17 cellular contexts compared by ENCODE assay signal in the genomic region with DNA sequence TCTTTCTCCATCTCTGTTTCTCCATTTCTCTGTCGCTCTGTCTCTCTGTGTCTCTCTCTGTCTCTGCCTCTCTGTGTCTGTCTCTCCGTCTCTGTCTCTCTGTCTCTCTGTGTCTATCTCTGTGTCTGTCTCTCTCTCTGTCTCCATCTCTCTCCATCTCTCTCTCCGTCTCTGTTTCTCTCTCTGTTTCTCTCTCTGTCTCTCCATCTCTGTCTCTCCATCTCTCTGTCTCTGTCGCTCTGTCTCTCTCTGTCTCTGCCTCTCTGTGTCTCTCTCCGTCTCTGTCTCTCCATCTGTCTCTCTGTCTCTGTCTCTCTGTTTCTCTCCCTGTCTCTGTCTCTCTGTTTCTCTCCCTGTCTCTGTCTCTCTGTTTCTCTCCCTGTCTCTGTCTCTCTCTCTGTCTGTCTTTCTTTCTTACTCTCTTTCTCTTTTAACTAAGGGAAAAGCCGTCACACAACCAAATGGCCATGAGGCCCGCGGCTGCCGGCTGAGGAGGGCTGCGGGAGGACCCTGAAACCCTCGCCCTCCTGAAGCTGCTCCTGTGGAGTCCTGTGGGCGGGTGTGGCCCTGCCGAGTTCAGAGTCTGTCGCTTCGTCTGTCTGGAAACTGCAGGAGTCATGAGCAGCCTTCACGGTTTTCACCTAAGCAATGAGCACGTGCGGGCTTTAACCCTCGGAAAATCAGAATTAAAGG. TPM values are rescaled to one million over a fixed set of nuclear protein-coding genes. Genes with fewer than 3 reads are reported as not detected.
DNase-seq lines count a peak whose midpoint lies in the region; ATAC-seq, FAIRE-seq and TF ChIP-seq lines count a peak whose summit lies in the region.
"Had no signal": no experiment of that assay in that cellular context is flagged by ENCODE, and none has a peak within 500 bp of the region (broad histone marks: within the 10 kb centered on the region; RNA-seq: fewer than 3 reads in every experiment).

No MANE protein-coding gene starts in this region.

- H3F3A ChIP-seq in GM23338 (replicated peaks; ENCODE audit: low read depth): peaks cover 7% of the 10 kb centered on the region; the same call in 1 of the 2 replicates

- intact Hi-C loops in activated CD4-positive, alpha-beta T cell treated with anti-CD3 and anti-CD28 coated beads, Interleukin-2, amount 10 ng/mL, durations not matched to agents 24 days and 14 days (cut with micrococcal nuclease): no loop called here

- H3K4me1 ChIP-seq in GM23338 (ENCODE audit: insufficient read depth) (no peaks in the 10 kb centered on the region), neuronal stem cell (ENCODE audit: control insufficient read depth in 2 of 2, insufficient read depth in 1 of 2, low read depth in 1 of 2, low read length in 2 of 2) (peaks cover 0 to 7% of the 10 kb centered on the region in 2 donors), small intestine (ENCODE audit: control insufficient read depth in 2 of 2, insufficient read depth in 1 of 2, low read depth in 1 of 2, low read length in 1 of 2) (no peaks in the 10 kb centered on the region)
- H3K4me1 ChIP-seq: body of pancreas had no signal

- no peaks in the 10 kb centered on the region for H3K27me3 Mint-ChIP-seq in activated CD4-positive, alpha-beta T cell treated with anti-CD3 and anti-CD28 coated beads, Interleukin-2, amount 10 ng/mL, durations not matched to agents 24 days and 14 days
- H3K27me3 Mint-ChIP-seq in GM23338 (ENCODE audit: insufficient read depth, low read depth, poor library complexity): peaks cover 22% of the 10 kb centered on the region
- H3K27me3 Mint-ChIP-seq in central memory CD8-positive, alpha-beta T cell: no peaks in the 10 kb centered on the region

- WGBS in neuronal stem cell (ENCODE audit: extremely low coverage in 2 of 2, insufficient read length in 2 of 2, insufficient replicate concordance in 1 of 2), 2 donors: no CpG with 5 or more reads among the region's 19 CpGs
- 55 to 75% (median 72%) methylated on average over 19 of the region's 19 CpGs for WGBS in small intestine, 3 donors

- no peak overlapping the region for H4K91ac ChIP-seq in neuronal stem cell (ENCODE audit: low read depth, low read length, poor library complexity)

- H3K4me3 Mint-ChIP-seq in activated CD4-positive, alpha-beta T cell treated with anti-CD3 and anti-CD28 coated beads, Interleukin-2, amount 10 ng/mL, durations not matched to agents 24 days and 14 days: no peak overlapping the region
- H3K4me3 Mint-ChIP-seq in GM23338: no peak overlapping the region
- no peak overlapping the region for H3K4me3 Mint-ChIP-seq in central memory CD8-positive, alpha-beta T cell

- peak overlapping the region; percentile 3 for H2BK15ac ChIP-seq in neuronal stem cell (ENCODE audit: low read length)

- H3K79me2 ChIP-seq in GM23338 (replicated peaks; ENCODE audit: insufficient read depth): no peaks in the 10 kb centered on the region

- H2BK12ac ChIP-seq in neuronal stem cell (ENCODE audit: low read length): no peak overlapping the region

- H3K14ac ChIP-seq in neuronal stem cell (ENCODE audit: low read length): no peak overlapping the region

- no peak overlapping the region for H3K4me3 ChIP-seq in GM23338
- no peak overlapping the region for H3K4me3 ChIP-seq in neuronal stem cell (ENCODE audit: low read length in 2 of 2)
- H3K4me3 ChIP-seq in small intestine (ENCODE audit: low read depth in 1 of 2, low read length in 2 of 2): no peak overlapping the region
- H3K4me3 ChIP-seq: body of pancreas had no signal

- H3K4ac ChIP-seq in neuronal stem cell (ENCODE audit: low read length): no peak overlapping the region

- H2AFZ ChIP-seq in GM23338 (no peak overlapping the region), neuronal stem cell (ENCODE audit: low read length) (peak overlapping the region; percentile 23)

- H3K23ac ChIP-seq in neuronal stem cell (ENCODE audit: low read depth, low read length, poor library complexity): no peak overlapping the region

- no peak overlapping the region for H3K9ac ChIP-seq in neuronal stem cell (ENCODE audit: low read depth, low read length, poor library complexity)

- no peaks in the 10 kb centered on the region for H3K9me3 Mint-ChIP-seq in activated CD4-positive, alpha-beta T cell treated with anti-CD3 and anti-CD28 coated beads, Interleukin-2, amount 10 ng/mL, durations not matched to agents 24 days and 14 days
- H3K9me3 Mint-ChIP-seq in GM23338: peaks cover 4% of the 10 kb centered on the region; the same call in 2 of the 3 replicates
- no peaks in the 10 kb centered on the region for H3K9me3 Mint-ChIP-seq in central memory CD8-positive, alpha-beta T cell

- no peak overlapping the region for H4K8ac ChIP-seq in neuronal stem cell (ENCODE audit: low read depth, low read length)

- no peak for FAIRE-seq in small intestine (lab: Jason Lieb, UNC)
- FAIRE-seq: G401.6, GM12891 had no signal

- H3K9me2 ChIP-seq in GM23338 (ENCODE audit: insufficient read depth): no peaks in the 10 kb centered on the region

- peaks cover 37% of the 10 kb centered on the region for H3K36me3 Mint-ChIP-seq in activated CD4-positive, alpha-beta T cell treated with anti-CD3 and anti-CD28 coated beads, Interleukin-2, amount 10 ng/mL, durations not matched to agents 24 days and 14 days (ENCODE audit: low read depth)
- H3K36me3 Mint-ChIP-seq in GM23338 (ENCODE audit: low read depth): peaks cover 6% of the 10 kb centered on the region; the same call in 2 of the 3 replicates
- peaks cover 19% of the 10 kb centered on the region for H3K36me3 Mint-ChIP-seq in central memory CD8-positive, alpha-beta T cell (ENCODE audit: insufficient read depth)

- H2BK120ac ChIP-seq in neuronal stem cell (ENCODE audit: low read depth, low read length): no peak overlapping the region

- no peak for TF ChIP-seq CTCF in GM23338 (conservative IDR thresholded peaks at IDR 0.05; ENCODE audit: low read depth in 2 of 2)

- H3K27ac Mint-ChIP-seq in activated CD4-positive, alpha-beta T cell treated with anti-CD3 and anti-CD28 coated beads, Interleukin-2, amount 10 ng/mL, durations not matched to agents 24 days and 14 days: peak overlapping the region; percentile 77
- no peak overlapping the region; the same call in 1 of the 2 replicates for H3K27ac Mint-ChIP-seq in GM23338
- H3K27ac Mint-ChIP-seq in central memory CD8-positive, alpha-beta T cell (ENCODE audit: low read depth): peak overlapping the region; percentile 88

- no peak overlapping the region for H3K4me2 ChIP-seq in GM23338
- H3K4me2 ChIP-seq in neuronal stem cell (ENCODE audit: insufficient read depth, low read length, poor library complexity, severe bottlenecking): no peak overlapping the region

- no peaks in the 10 kb centered on the region for H4K20me1 ChIP-seq in GM23338 (replicated peaks; ENCODE audit: insufficient read depth)

- no peak overlapping the region for H2BK5ac ChIP-seq in neuronal stem cell (ENCODE audit: low read length)

- H2AK5ac ChIP-seq in neuronal stem cell (ENCODE audit: low read depth, low read length): no peak overlapping the region

- peak overlapping the region; percentile 20 for H3K18ac ChIP-seq in neuronal stem cell (ENCODE audit: low read length)

- peak; percentile 20; the same call in 1 of the 3 replicates for ATAC-seq in GM23338
- ATAC-seq in central memory CD8-positive, alpha-beta T cell (replicated peaks; ENCODE audit: extremely low read depth, poor library complexity, severe bottlenecking): no peak

- H3K27me3 ChIP-seq in GM23338 (ENCODE audit: insufficient read depth) (no peaks in the 10 kb centered on the region), neuronal stem cell (ENCODE audit: control insufficient read depth in 3 of 3, insufficient read depth in 3 of 3, low read depth in 1 of 3, low read length in 3 of 3) (no peaks in the 10 kb centered on the region), small intestine (ENCODE audit: control insufficient read depth in 2 of 2, insufficient read depth in 2 of 2, low read length in 2 of 2) (no peaks in the 10 kb centered on the region)
- H3K27me3 ChIP-seq: body of pancreas had no signal

- H3K9me3 ChIP-seq in neuronal stem cell (replicated peaks in 1 of 2; ENCODE audit: control insufficient read depth in 2 of 2, insufficient read depth in 1 of 2, low read depth in 1 of 2, low read length in 2 of 2): no peaks in the 10 kb centered on the region
- H3K9me3 ChIP-seq in small intestine (ENCODE audit: control insufficient read depth, low read depth): no peaks in the 10 kb centered on the region
- H3K9me3 ChIP-seq: body of pancreas had no signal

- DNase-seq in activated CD4-positive, alpha-beta T cell treated with anti-CD3 and anti-CD28 coated beads, Interleukin-2, amount 10 ng/mL, durations not matched to agents 24 days and 14 days: no peak
- no peak for DNase-seq in activated CD4-positive, alpha-beta T cell treated with anti-CD3 and anti-CD28 coated beads for 48 hours
- DNase-seq in GM23338 (ENCODE audit: low spot score) (no peak), neuronal stem cell (ENCODE audit: low spot score) (no peak), small intestine (no peak), NCI-H146 treated with DMSO at 0.1 percent for 48 hours (lab: John Stamatoyannopoulos, UW; ENCODE audit: unreplicated experiment) (no peak), NOMO-1 (lab: John Stamatoyannopoulos, UW; ENCODE audit: unreplicated experiment in 2 of 2) (no peak)
- no peak for DNase-seq in central memory CD8-positive, alpha-beta T cell (ENCODE audit: low spot score in 2 of 2)
- DNase-seq: ACHN; activated CD4-positive, alpha-beta T cell treated with anti-CD3 and anti-CD28 coated beads, Interleukin-2, amount 50 U/mL, for 4 hours; body of pancreas; erythroblast; NCI-H1436; NCI-H510A treated with DMSO at 0.1 percent for 48 hours had no signal

- H3K36me3 ChIP-seq in GM23338 (ENCODE audit: insufficient read depth) (no peaks in the 10 kb centered on the region), neuronal stem cell (replicated peaks in 1 of 2; ENCODE audit: control insufficient read depth in 2 of 2, insufficient read depth in 2 of 2, low read length in 2 of 2) (no peaks in the 10 kb centered on the region), small intestine (ENCODE audit: control insufficient read depth in 2 of 2, insufficient read depth in 2 of 2, low read length in 2 of 2) (no peaks in the 10 kb centered on the region)

- H3K27ac ChIP-seq in GM23338 (ENCODE audit: low read depth): no peak overlapping the region
- H3K27ac ChIP-seq in neuronal stem cell (replicated peaks; ENCODE audit: low read length): peak overlapping the region; percentile 30
- no peak overlapping the region for H3K27ac ChIP-seq in small intestine (ENCODE audit: low read depth in 1 of 2, low read length in 1 of 2)
- H3K27ac ChIP-seq: body of pancreas had no signal

- H3K4me1 Mint-ChIP-seq in activated CD4-positive, alpha-beta T cell treated with anti-CD3 and anti-CD28 coated beads, Interleukin-2, amount 10 ng/mL, durations not matched to agents 24 days and 14 days: peaks cover 21% of the 10 kb centered on the region
- peaks cover 13% of the 10 kb centered on the region; the same call in 2 of the 3 replicates for H3K4me1 Mint-ChIP-seq in GM23338
- H3K4me1 Mint-ChIP-seq in central memory CD8-positive, alpha-beta T cell: peaks cover 30% of the 10 kb centered on the region

- peaks cover 5% of the 10 kb centered on the region for H3K79me1 ChIP-seq in neuronal stem cell (ENCODE audit: low read depth, low read length)

RNA-seq across cellular contexts. Expression of gene NFATC1, which starts 29.3 kb away (rescaled TPM):
- total RNA-seq in activated CD4-positive, alpha-beta T cell treated with anti-CD3 and anti-CD28 coated beads, Interleukin-2, amount 10 ng/mL, durations not matched to agents 24 days and 14 days: 105 and 107 TPM in 2 replicates
- 5.0 and 6.4 TPM in 2 replicates for total RNA-seq in GM23338 (2014; rRNA removed; shearing (Covaris generic))
- polyA plus RNA-seq in GM23338 (2016; fragmentation: Nextera tagmentation; extraction: Ambion mirVana) (2.7 and 3.9 TPM in 2 replicates), small intestine (1 to 10 TPM in 2 of 3 donors, under 1 TPM in 1; 0.67 to 5.9 (median 2.2) TPM)
- polyA plus RNA-seq in neuronal stem cell (2013, experiment 1 of 2): 4.7 TPM
- polyA plus RNA-seq in neuronal stem cell (2013, experiment 2 of 2): 5.2 TPM
- total RNA-seq: HT-29 had no signal

Comparison
In these comparisons a context has a peak if more than half of its experiments do, and no peak if none do; other contexts are left out.
1. RNA of gene NFATC1, which starts 29.3 kb away (total RNA-seq): 105 to 107 TPM in activated CD4-positive, alpha-beta T cell treated with anti-CD3 and anti-CD28 coated beads, Interleukin-2, amount 10 ng/mL, durations not matched to agents 24 days and 14 days; 5.0 to 6.4 TPM in GM23338; every median in the first group is over 10 times any median in the second.